Comparison of ENCODE assay signal across 1 cellular context in genomic region chr1:2249559-2249906, GRCh38.
TF ChIP-seq lines count a peak whose summit lies in the region.

No MANE protein-coding gene starts in this region.

TF ChIP-seq in HepG2, 621 proteins besides CTCF, POLR2A, EP300 and RAD21:
- TF ChIP-seq SETDB1 (CRISPR knock-in tag; IDR thresholded peaks at IDR 0.05; ENCODE audit: borderline replicate concordance) (no peak), ZNF30 (CRISPR knock-in tag; IDR thresholded peaks at IDR 0.05) (no peak), ZNF367 (CRISPR knock-in tag; IDR thresholded peaks at IDR 0.05; ENCODE audit: borderline replicate concordance) (no peak), ZNF770 (CRISPR knock-in tag; IDR thresholded peaks at IDR 0.05) (peak; percentile 70; the same call in 1 of the 2 replicates), ZKSCAN5 (CRISPR knock-in tag; IDR thresholded peaks at IDR 0.05) (no peak), ZBTB33 (CRISPR knock-in tag; IDR thresholded peaks at IDR 0.05) (peak; percentile 62; the same call in 1 of the 2 replicates), IKZF1 (IDR thresholded peaks at IDR 0.05) (no peak), ZNF121 (CRISPR knock-in tag; IDR thresholded peaks at IDR 0.05) (no peak), ZSCAN29 (CRISPR knock-in tag; conservative IDR thresholded peaks at IDR 0.05) (no peak)
